1 cellular context compared by ENCODE assay signal in genomic region chr15:70763120-70763949, GRCh38.
A peak's percentile ranks its signal among the peaks of the same experiment; 100 is the strongest.
TF ChIP-seq lines count a peak whose summit lies in the region.

A gene with protein sequence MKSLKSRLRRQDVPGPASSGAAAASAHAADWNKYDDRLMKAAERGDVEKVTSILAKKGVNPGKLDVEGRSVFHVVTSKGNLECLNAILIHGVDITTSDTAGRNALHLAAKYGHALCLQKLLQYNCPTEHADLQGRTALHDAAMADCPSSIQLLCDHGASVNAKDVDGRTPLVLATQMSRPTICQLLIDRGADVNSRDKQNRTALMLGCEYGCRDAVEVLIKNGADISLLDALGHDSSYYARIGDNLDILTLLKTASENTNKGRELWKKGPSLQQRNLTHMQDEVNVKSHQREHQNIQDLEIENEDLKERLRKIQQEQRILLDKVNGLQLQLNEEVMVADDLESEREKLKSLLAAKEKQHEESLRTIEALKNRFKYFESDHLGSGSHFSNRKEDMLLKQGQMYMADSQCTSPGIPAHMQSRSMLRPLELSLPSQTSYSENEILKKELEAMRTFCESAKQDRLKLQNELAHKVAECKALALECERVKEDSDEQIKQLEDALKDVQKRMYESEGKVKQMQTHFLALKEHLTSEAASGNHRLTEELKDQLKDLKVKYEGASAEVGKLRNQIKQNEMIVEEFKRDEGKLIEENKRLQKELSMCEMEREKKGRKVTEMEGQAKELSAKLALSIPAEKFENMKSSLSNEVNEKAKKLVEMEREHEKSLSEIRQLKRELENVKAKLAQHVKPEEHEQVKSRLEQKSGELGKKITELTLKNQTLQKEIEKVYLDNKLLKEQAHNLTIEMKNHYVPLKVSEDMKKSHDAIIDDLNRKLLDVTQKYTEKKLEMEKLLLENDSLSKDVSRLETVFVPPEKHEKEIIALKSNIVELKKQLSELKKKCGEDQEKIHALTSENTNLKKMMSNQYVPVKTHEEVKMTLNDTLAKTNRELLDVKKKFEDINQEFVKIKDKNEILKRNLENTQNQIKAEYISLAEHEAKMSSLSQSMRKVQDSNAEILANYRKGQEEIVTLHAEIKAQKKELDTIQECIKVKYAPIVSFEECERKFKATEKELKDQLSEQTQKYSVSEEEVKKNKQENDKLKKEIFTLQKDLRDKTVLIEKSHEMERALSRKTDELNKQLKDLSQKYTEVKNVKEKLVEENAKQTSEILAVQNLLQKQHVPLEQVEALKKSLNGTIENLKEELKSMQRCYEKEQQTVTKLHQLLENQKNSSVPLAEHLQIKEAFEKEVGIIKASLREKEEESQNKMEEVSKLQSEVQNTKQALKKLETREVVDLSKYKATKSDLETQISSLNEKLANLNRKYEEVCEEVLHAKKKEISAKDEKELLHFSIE (N-terminal part only) (minus strand): TSS chr15:70763558. CDS start chr15:70763407, 151 bp downstream.

TF ChIP-seq in HepG2, 621 proteins besides CTCF, POLR2A, EP300 and RAD21 (continued from another document and continues in another):
- peak; percentile 43; the same call in 1 of the 2 replicates for TF ChIP-seq ZNF83 (CRISPR knock-in tag; IDR thresholded peaks at IDR 0.05; ENCODE audit: borderline replicate concordance)
- TF ChIP-seq KLF15 (CRISPR knock-in tag; IDR thresholded peaks at IDR 0.05; ENCODE audit: borderline replicate concordance): no peak; the same call in 1 of the 2 replicates
- TF ChIP-seq ZFP82 (CRISPR knock-in tag; IDR thresholded peaks at IDR 0.05; ENCODE audit: borderline replicate concordance): peak; percentile 73; the same call in 1 of the 2 replicates
- no peak for TF ChIP-seq MED8 (CRISPR knock-in tag; IDR thresholded peaks at IDR 0.05; ENCODE audit: insufficient replicate concordance)
- no peak for TF ChIP-seq RXRA (CRISPR knock-in tag; IDR thresholded peaks at IDR 0.05)
- TF ChIP-seq, protein P1, sequence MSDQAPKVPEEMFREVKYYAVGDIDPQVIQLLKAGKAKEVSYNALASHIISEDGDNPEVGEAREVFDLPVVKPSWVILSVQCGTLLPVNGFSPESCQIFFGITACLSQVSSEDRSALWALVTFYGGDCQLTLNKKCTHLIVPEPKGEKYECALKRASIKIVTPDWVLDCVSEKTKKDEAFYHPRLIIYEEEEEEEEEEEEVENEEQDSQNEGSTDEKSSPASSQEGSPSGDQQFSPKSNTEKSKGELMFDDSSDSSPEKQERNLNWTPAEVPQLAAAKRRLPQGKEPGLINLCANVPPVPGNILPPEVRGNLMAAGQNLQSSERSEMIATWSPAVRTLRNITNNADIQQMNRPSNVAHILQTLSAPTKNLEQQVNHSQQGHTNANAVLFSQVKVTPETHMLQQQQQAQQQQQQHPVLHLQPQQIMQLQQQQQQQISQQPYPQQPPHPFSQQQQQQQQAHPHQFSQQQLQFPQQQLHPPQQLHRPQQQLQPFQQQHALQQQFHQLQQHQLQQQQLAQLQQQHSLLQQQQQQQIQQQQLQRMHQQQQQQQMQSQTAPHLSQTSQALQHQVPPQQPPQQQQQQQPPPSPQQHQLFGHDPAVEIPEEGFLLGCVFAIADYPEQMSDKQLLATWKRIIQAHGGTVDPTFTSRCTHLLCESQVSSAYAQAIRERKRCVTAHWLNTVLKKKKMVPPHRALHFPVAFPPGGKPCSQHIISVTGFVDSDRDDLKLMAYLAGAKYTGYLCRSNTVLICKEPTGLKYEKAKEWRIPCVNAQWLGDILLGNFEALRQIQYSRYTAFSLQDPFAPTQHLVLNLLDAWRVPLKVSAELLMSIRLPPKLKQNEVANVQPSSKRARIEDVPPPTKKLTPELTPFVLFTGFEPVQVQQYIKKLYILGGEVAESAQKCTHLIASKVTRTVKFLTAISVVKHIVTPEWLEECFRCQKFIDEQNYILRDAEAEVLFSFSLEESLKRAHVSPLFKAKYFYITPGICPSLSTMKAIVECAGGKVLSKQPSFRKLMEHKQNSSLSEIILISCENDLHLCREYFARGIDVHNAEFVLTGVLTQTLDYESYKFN (CRISPR knock-in tag; conservative IDR thresholded peaks at IDR 0.05): 0 out of 2 replicates have a peak, but pooled peaks have one; percentile 44
- no peak for TF ChIP-seq SOX6 (IDR thresholded peaks at IDR 0.05)
- peak; percentile 55; the same call in 1 of the 2 replicates for TF ChIP-seq SOX6 (CRISPR knock-in tag; IDR thresholded peaks at IDR 0.05)
- no peak; the same call in 1 of the 2 replicates for TF ChIP-seq CHCHD3 (CRISPR knock-in tag; IDR thresholded peaks at IDR 0.05)
- no peak for TF ChIP-seq CCAR2 (optimal IDR thresholded peaks at IDR 0.05; ENCODE audit: low read depth, low read length)
- no peak for TF ChIP-seq GATAD2A (CRISPR knock-in tag; IDR thresholded peaks at IDR 0.05)
- no peak for TF ChIP-seq ZNF432 (CRISPR knock-in tag; IDR thresholded peaks at IDR 0.05; ENCODE audit: borderline replicate concordance)
- TF ChIP-seq RNF2 (conservative IDR thresholded peaks at IDR 0.05; ENCODE audit: low read depth): peak; percentile 93
- TF ChIP-seq SP4 (CRISPR knock-in tag; IDR thresholded peaks at IDR 0.05): peak; percentile 91
- TF ChIP-seq ZFX (CRISPR knock-in tag; IDR thresholded peaks at IDR 0.05; ENCODE audit: low read depth): peak; percentile 60
- peak; percentile 65 for TF ChIP-seq MYC (CRISPR knock-in tag; IDR thresholded peaks at IDR 0.05; ENCODE audit: borderline replicate concordance)
- TF ChIP-seq ETV5 (CRISPR knock-in tag; IDR thresholded peaks at IDR 0.05; ENCODE audit: borderline replicate concordance): no peak
- peak; percentile 76; the same call in 1 of the 2 replicates for TF ChIP-seq ZNF782 (CRISPR knock-in tag; IDR thresholded peaks at IDR 0.05; ENCODE audit: borderline replicate concordance)
- TF ChIP-seq, protein P2, sequence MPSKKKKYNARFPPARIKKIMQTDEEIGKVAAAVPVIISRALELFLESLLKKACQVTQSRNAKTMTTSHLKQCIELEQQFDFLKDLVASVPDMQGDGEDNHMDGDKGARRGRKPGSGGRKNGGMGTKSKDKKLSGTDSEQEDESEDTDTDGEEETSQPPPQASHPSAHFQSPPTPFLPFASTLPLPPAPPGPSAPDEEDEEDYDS (CRISPR knock-in tag; IDR thresholded peaks at IDR 0.05): peak; percentile 87
- TF ChIP-seq MAX (IDR thresholded peaks at IDR 0.05): peak; percentile 78; the same call in 1 of the 2 replicates
- TF ChIP-seq ARNT (IDR thresholded peaks at IDR 0.05): no peak
- peak; percentile 17; the same call in 1 of the 2 replicates for TF ChIP-seq ZSCAN20 (CRISPR knock-in tag; IDR thresholded peaks at IDR 0.05; ENCODE audit: borderline replicate concordance)
- TF ChIP-seq NKX3-1 (CRISPR knock-in tag; IDR thresholded peaks at IDR 0.05): peak; percentile 56; the same call in 1 of the 2 replicates
- TF ChIP-seq ZNF605 (CRISPR knock-in tag; IDR thresholded peaks at IDR 0.05): peak; percentile 66; the same call in 1 of the 2 replicates
- peak; percentile 61; the same call in 1 of the 2 replicates for TF ChIP-seq ZNF564 (CRISPR knock-in tag; IDR thresholded peaks at IDR 0.05)
- no peak for TF ChIP-seq HCFC1 (IDR thresholded peaks at IDR 0.05; ENCODE audit: low read depth, low read length)
- no peak for TF ChIP-seq JDP2 (CRISPR knock-in tag; IDR thresholded peaks at IDR 0.05; ENCODE audit: borderline replicate concordance)
- TF ChIP-seq NCOA5 (CRISPR knock-in tag; IDR thresholded peaks at IDR 0.05): no peak
- 0 out of 2 replicates have a peak, but pooled peaks have one; percentile 25 for TF ChIP-seq THRA (CRISPR knock-in tag; IDR thresholded peaks at IDR 0.05; ENCODE audit: borderline replicate concordance)
- peak; percentile 61; the same call in 1 of the 2 replicates for TF ChIP-seq TBX2 (CRISPR knock-in tag; IDR thresholded peaks at IDR 0.05; ENCODE audit: borderline replicate concordance)
- TF ChIP-seq ZKSCAN5 (CRISPR knock-in tag; IDR thresholded peaks at IDR 0.05): no peak
- no peak for TF ChIP-seq PAF1 (CRISPR knock-in tag; IDR thresholded peaks at IDR 0.05)
- peak; percentile 84; the same call in 1 of the 2 replicates for TF ChIP-seq MEIS2 (CRISPR knock-in tag; IDR thresholded peaks at IDR 0.05)
- TF ChIP-seq TAF1 (CRISPR knock-in tag; IDR thresholded peaks at IDR 0.05): peak; percentile 75
- peak; percentile 62; the same call in 1 of the 2 replicates for TF ChIP-seq KAT7 (CRISPR knock-in tag; IDR thresholded peaks at IDR 0.05; ENCODE audit: borderline replicate concordance)
- TF ChIP-seq ZNF652 (CRISPR knock-in tag; IDR thresholded peaks at IDR 0.05; ENCODE audit: borderline replicate concordance, low read depth): peak; percentile 71; the same call in 1 of the 2 replicates
- TF ChIP-seq ZNF503 (CRISPR knock-in tag; IDR thresholded peaks at IDR 0.05): no peak
- TF ChIP-seq ZBTB38 (CRISPR knock-in tag; IDR thresholded peaks at IDR 0.05): no peak
- peak; percentile 59; the same call in 1 of the 2 replicates for TF ChIP-seq HDAC2 (CRISPR knock-in tag; IDR thresholded peaks at IDR 0.05)
- TF ChIP-seq MXI1 (IDR thresholded peaks at IDR 0.05; ENCODE audit: borderline replicate concordance, low read depth, low read length): peak; percentile 52; the same call in 1 of the 3 replicates
- TF ChIP-seq, protein P3, sequence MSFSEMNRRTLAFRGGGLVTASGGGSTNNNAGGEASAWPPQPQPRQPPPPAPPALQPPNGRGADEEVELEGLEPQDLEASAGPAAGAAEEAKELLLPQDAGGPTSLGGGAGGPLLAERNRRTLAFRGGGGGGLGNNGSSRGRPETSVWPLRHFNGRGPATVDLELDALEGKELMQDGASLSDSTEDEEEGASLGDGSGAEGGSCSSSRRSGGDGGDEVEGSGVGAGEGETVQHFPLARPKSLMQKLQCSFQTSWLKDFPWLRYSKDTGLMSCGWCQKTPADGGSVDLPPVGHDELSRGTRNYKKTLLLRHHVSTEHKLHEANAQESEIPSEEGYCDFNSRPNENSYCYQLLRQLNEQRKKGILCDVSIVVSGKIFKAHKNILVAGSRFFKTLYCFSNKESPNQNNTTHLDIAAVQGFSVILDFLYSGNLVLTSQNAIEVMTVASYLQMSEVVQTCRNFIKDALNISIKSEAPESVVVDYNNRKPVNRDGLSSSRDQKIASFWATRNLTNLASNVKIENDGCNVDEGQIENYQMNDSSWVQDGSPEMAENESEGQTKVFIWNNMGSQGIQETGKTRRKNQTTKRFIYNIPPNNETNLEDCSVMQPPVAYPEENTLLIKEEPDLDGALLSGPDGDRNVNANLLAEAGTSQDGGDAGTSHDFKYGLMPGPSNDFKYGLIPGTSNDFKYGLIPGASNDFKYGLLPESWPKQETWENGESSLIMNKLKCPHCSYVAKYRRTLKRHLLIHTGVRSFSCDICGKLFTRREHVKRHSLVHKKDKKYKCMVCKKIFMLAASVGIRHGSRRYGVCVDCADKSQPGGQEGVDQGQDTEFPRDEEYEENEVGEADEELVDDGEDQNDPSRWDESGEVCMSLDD (CRISPR knock-in tag; IDR thresholded peaks at IDR 0.05; ENCODE audit: borderline replicate concordance): no peak
- TF ChIP-seq ZIK1 (CRISPR knock-in tag; IDR thresholded peaks at IDR 0.05; ENCODE audit: borderline replicate concordance, low read depth): peak; percentile 58; the same call in 1 of the 2 replicates
- no peak for TF ChIP-seq ZNF24 (IDR thresholded peaks at IDR 0.05)
- TF ChIP-seq SPEN (CRISPR knock-in tag; IDR thresholded peaks at IDR 0.05; ENCODE audit: low read depth): peak; percentile 57
- TF ChIP-seq ZNF800 (CRISPR knock-in tag; IDR thresholded peaks at IDR 0.05): peak; percentile 34; the same call in 1 of the 2 replicates
- TF ChIP-seq ZMYM4 (CRISPR knock-in tag; IDR thresholded peaks at IDR 0.05): peak; percentile 65
- TF ChIP-seq TBX3 (IDR thresholded peaks at IDR 0.05; ENCODE audit: borderline replicate concordance): no peak
- TF ChIP-seq ZNF839 (CRISPR knock-in tag; IDR thresholded peaks at IDR 0.05; ENCODE audit: borderline replicate concordance): peak; percentile 83; the same call in 1 of the 2 replicates
